ENCODE assay signal across 1 cellular context in genomic region chr16:57701759-57702371, GRCh38.
TF ChIP-seq lines count a peak whose summit lies in the region.

No MANE protein-coding gene starts in this region.

TF ChIP-seq in HepG2, 621 proteins besides CTCF, POLR2A, EP300 and RAD21 (continued from another document and continues in another):
- TF ChIP-seq SMARCC2 (IDR thresholded peaks at IDR 0.05) (no peak), CERS6 (CRISPR knock-in tag; IDR thresholded peaks at IDR 0.05) (no peak), ZNF687 (CRISPR knock-in tag; IDR thresholded peaks at IDR 0.05) (peak; percentile 70), ARID4A (CRISPR knock-in tag; IDR thresholded peaks at IDR 0.05; ENCODE audit: borderline replicate concordance) (peak; percentile 29; the same call in 1 of the 2 replicates), CHCHD3 (CRISPR knock-in tag; IDR thresholded peaks at IDR 0.05) (no peak), ZNF446 (CRISPR knock-in tag; IDR thresholded peaks at IDR 0.05) (no peak), HNF4A (CRISPR knock-in tag; IDR thresholded peaks at IDR 0.05) (0 out of 2 replicates have a peak, but pooled peaks have one; percentile 23), GPN1 (CRISPR knock-in tag; IDR thresholded peaks at IDR 0.05; ENCODE audit: borderline replicate concordance) (no peak), ZBTB33 (CRISPR knock-in tag; IDR thresholded peaks at IDR 0.05) (peak; percentile 57; the same call in 1 of the 2 replicates), KLF13 (CRISPR knock-in tag; IDR thresholded peaks at IDR 0.05) (peak; percentile 65; the same call in 1 of the 2 replicates), ZNF570 (CRISPR knock-in tag; IDR thresholded peaks at IDR 0.05; ENCODE audit: borderline replicate concordance) (no peak), FUBP1 (CRISPR knock-in tag; IDR thresholded peaks at IDR 0.05; ENCODE audit: borderline replicate concordance) (no peak), JUNB (CRISPR knock-in tag; IDR thresholded peaks at IDR 0.05; ENCODE audit: borderline replicate concordance) (no peak), RARG (CRISPR knock-in tag; IDR thresholded peaks at IDR 0.05; ENCODE audit: low read depth) (no peak), ZNF225 (CRISPR knock-in tag; IDR thresholded peaks at IDR 0.05) (peak; percentile 37; the same call in 1 of the 2 replicates), BCL6 (CRISPR knock-in tag; IDR thresholded peaks at IDR 0.05) (no peak), SATB2 (CRISPR knock-in tag; IDR thresholded peaks at IDR 0.05) (no peak)
- TF ChIP-seq, protein P1, sequence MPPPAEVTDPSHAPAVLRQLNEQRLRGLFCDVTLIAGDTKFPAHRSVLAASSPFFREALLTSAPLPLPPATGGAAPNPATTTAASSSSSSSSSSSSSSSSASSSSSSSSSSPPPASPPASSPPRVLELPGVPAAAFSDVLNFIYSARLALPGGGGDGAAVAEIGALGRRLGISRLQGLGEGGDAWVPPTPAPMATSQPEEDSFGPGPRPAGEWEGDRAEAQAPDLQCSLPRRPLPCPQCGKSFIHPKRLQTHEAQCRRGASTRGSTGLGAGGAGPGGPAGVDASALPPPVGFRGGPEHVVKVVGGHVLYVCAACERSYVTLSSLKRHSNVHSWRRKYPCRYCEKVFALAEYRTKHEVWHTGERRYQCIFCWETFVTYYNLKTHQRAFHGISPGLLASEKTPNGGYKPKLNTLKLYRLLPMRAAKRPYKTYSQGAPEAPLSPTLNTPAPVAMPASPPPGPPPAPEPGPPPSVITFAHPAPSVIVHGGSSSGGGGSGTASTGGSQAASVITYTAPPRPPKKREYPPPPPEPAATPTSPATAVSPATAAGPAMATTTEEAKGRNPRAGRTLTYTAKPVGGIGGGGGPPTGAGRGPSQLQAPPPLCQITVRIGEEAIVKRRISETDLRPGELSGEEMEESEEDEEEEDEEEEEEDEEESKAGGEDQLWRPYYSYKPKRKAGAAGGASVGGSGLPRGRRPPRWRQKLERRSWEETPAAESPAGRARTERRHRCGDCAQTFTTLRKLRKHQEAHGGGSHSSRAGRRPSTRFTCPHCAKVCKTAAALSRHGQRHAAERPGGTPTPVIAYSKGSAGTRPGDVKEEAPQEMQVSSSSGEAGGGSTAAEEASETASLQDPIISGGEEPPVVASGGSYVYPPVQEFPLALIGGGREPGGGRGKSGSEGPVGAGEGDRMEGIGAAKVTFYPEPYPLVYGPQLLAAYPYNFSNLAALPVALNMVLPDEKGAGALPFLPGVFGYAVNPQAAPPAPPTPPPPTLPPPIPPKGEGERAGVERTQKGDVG (CRISPR knock-in tag; IDR thresholded peaks at IDR 0.05; ENCODE audit: borderline replicate concordance), result peak; percentile 88; the same call in 1 of the 2 replicates
- TF ChIP-seq, protein P2, sequence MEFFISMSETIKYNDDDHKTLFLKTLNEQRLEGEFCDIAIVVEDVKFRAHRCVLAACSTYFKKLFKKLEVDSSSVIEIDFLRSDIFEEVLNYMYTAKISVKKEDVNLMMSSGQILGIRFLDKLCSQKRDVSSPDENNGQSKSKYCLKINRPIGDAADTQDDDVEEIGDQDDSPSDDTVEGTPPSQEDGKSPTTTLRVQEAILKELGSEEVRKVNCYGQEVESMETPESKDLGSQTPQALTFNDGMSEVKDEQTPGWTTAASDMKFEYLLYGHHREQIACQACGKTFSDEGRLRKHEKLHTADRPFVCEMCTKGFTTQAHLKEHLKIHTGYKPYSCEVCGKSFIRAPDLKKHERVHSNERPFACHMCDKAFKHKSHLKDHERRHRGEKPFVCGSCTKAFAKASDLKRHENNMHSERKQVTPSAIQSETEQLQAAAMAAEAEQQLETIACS (CRISPR knock-in tag; IDR thresholded peaks at IDR 0.05), result 0 out of 2 replicates have a peak, but pooled peaks have one; percentile 19
- TF ChIP-seq, protein P3, sequence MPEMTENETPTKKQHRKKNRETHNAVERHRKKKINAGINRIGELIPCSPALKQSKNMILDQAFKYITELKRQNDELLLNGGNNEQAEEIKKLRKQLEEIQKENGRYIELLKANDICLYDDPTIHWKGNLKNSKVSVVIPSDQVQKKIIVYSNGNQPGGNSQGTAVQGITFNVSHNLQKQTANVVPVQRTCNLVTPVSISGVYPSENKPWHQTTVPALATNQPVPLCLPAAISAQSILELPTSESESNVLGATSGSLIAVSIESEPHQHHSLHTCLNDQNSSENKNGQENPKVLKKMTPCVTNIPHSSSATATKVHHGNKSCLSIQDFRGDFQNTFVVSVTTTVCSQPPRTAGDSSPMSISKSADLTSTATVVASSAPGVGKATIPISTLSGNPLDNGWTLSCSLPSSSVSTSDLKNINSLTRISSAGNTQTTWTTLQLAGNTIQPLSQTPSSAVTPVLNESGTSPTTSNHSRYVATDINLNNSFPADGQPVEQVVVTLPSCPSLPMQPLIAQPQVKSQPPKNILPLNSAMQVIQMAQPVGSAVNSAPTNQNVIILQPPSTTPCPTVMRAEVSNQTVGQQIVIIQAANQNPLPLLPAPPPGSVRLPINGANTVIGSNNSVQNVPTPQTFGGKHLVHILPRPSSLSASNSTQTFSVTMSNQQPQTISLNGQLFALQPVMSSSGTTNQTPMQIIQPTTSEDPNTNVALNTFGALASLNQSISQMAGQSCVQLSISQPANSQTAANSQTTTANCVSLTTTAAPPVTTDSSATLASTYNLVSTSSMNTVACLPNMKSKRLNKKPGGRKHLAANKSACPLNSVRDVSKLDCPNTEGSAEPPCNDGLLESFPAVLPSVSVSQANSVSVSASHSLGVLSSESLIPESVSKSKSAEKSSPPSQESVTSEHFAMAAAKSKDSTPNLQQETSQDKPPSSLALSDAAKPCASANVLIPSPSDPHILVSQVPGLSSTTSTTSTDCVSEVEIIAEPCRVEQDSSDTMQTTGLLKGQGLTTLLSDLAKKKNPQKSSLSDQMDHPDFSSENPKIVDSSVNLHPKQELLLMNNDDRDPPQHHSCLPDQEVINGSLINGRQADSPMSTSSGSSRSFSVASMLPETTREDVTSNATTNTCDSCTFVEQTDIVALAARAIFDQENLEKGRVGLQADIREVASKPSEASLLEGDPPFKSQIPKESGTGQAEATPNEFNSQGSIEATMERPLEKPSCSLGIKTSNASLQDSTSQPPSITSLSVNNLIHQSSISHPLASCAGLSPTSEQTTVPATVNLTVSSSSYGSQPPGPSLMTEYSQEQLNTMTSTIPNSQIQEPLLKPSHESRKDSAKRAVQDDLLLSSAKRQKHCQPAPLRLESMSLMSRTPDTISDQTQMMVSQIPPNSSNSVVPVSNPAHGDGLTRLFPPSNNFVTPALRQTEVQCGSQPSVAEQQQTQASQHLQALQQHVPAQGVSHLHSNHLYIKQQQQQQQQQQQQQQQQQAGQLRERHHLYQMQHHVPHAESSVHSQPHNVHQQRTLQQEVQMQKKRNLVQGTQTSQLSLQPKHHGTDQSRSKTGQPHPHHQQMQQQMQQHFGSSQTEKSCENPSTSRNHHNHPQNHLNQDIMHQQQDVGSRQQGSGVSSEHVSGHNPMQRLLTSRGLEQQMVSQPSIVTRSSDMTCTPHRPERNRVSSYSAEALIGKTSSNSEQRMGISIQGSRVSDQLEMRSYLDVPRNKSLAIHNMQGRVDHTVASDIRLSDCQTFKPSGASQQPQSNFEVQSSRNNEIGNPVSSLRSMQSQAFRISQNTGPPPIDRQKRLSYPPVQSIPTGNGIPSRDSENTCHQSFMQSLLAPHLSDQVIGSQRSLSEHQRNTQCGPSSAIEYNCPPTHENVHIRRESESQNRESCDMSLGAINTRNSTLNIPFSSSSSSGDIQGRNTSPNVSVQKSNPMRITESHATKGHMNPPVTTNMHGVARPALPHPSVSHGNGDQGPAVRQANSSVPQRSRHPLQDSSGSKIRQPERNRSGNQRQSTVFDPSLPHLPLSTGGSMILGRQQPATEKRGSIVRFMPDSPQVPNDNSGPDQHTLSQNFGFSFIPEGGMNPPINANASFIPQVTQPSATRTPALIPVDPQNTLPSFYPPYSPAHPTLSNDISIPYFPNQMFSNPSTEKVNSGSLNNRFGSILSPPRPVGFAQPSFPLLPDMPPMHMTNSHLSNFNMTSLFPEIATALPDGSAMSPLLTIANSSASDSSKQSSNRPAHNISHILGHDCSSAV (CRISPR knock-in tag; IDR thresholded peaks at IDR 0.05; ENCODE audit: borderline replicate concordance), result no peak
